In the genomic region with DNA sequence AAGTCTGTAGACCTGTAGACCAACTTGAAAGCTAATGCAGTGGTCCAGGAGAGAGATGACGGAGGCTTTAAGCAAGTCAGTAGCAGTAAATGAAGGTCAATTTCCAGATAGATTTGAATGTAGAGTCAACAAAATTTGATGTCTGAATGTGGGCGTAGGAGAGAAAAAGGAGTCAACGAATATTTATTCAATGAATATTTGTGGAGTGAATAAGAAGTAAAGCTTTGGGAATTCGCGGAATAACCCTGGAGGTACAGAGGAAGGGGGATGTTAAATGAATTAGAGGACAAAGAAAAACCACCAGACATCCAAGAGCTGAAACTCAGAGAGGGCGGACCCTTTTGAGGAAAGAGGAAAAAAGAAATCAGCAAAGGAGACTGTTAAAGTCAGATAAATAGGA, we compare ENCODE assay signal across 1 cellular context.
TF ChIP-seq lines count a peak whose summit lies in the region.

No MANE protein-coding gene starts in this region.

TF ChIP-seq in WTC11, 78 proteins besides CTCF, POLR2A, EP300 and RAD21 (continued from another document):
- TF ChIP-seq AFF4 (CRISPR knock-in tag; IDR thresholded peaks at IDR 0.05; ENCODE audit: borderline replicate concordance): no peak
- TF ChIP-seq E2F5 (CRISPR knock-in tag; IDR thresholded peaks at IDR 0.05): no peak
TF ChIP-seq in WTC11: peak in this region for 0.
